Comparison of ENCODE assay signal across 1 cellular context in genomic region chr16:81449899-81450608, GRCh38.
TF ChIP-seq lines count a peak whose summit lies in the region.

No MANE protein-coding gene starts in this region.

TF ChIP-seq in HepG2, 621 proteins besides CTCF, POLR2A, EP300 and RAD21:
- TF ChIP-seq RBFOX2 (IDR thresholded peaks at IDR 0.05; ENCODE audit: low read depth, low read length): no peak
- peak; percentile 9; the same call in 1 of the 2 replicates for TF ChIP-seq ZMYM3 (CRISPR knock-in tag; IDR thresholded peaks at IDR 0.05)
- peak; percentile 87 for TF ChIP-seq ZNF768 (CRISPR knock-in tag; IDR thresholded peaks at IDR 0.05)
- 0 out of 2 replicates have a peak, but pooled peaks have one; percentile 11 for TF ChIP-seq BCL3 (CRISPR knock-in tag; IDR thresholded peaks at IDR 0.05)
- TF ChIP-seq ZNF724P (CRISPR knock-in tag; IDR thresholded peaks at IDR 0.05; ENCODE audit: borderline replicate concordance): 0 out of 2 replicates have a peak, but pooled peaks have one; percentile 47
- no peak for TF ChIP-seq BCLAF1 (IDR thresholded peaks at IDR 0.05)
- TF ChIP-seq HIC2 (CRISPR knock-in tag; IDR thresholded peaks at IDR 0.05; ENCODE audit: low read depth): peak; percentile 44; the same call in 1 of the 2 replicates
- TF ChIP-seq MTERF4 (CRISPR knock-in tag; IDR thresholded peaks at IDR 0.05): 0 out of 2 replicates have a peak, but pooled peaks have one; percentile 25
- peak; percentile 77; the same call in 1 of the 2 replicates for TF ChIP-seq HNRNPL (IDR thresholded peaks at IDR 0.05; ENCODE audit: low read depth, low read length)
- TF ChIP-seq ZNF687 (CRISPR knock-in tag; IDR thresholded peaks at IDR 0.05): peak; percentile 58
